8 cellular contexts compared by ENCODE assay signal in genomic region chr9:79581794-79582193, GRCh38. TPM values are rescaled to one million over a fixed set of nuclear protein-coding genes. Genes with fewer than 3 reads are reported as not detected.
DNase-seq lines count a peak whose midpoint lies in the region; ATAC-seq and TF ChIP-seq lines count a peak whose summit lies in the region.

No MANE protein-coding gene starts in this region.

- H3K36me3 Mint-ChIP-seq in neural crest cell (ENCODE audit: low read depth): peaks cover 7% of the 10 kb centered on the region

- POLR2A ChIA-PET in SK-N-SH (lab: Yijun Ruan, JAX): no interaction called here

- DNase-seq in COLO829 (ENCODE audit: low spot score) (peak; percentile 74), SK-N-SH (no peak), neural crest cell (ENCODE audit: low read depth, low spot score) (no peak), NCI-H2081 (lab: John Stamatoyannopoulos, UW) (no peak), H7 (no peak), NCI-H1417 (lab: John Stamatoyannopoulos, UW) (no peak), Right ventricle myocardium inferior (ENCODE audit: missing footprints) (no peak)
- DNase-seq in central memory CD4-positive, alpha-beta T cell: peak; percentile 67

- H3K79me2 ChIP-seq in SK-N-SH (ENCODE audit: insufficient read depth): peaks cover 100% of the 10 kb centered on the region

- TF ChIP-seq EP300 in SK-N-SH (IDR thresholded peaks at IDR 0.05; ENCODE audit: borderline replicate concordance in 1 of 2, low read depth in 1 of 2, low read length in 1 of 2): no peak

- H3K4me1 ChIP-seq in SK-N-SH (ENCODE audit: control insufficient read depth in 1 of 2, insufficient read depth in 2 of 2, low read depth in 1 of 2, low read length in 1 of 2): peaks cover 32 to 59% of the 10 kb centered on the region in 2 experiments

- no peaks in the 10 kb centered on the region for H3K9me3 Mint-ChIP-seq in neural crest cell

- no peaks in the 10 kb centered on the region for H3K9me3 ChIP-seq in SK-N-SH

- H3K4me2 ChIP-seq in SK-N-SH: peak overlapping the region; percentile 75

- no peaks in the 10 kb centered on the region for H3K27me3 ChIP-seq in SK-N-SH (ENCODE audit: insufficient read depth)
- H3K27me3 ChIP-seq in H7 (ENCODE audit: control insufficient read depth, insufficient read depth, low read length): no peaks in the 10 kb centered on the region

- H3K9me2 ChIP-seq in SK-N-SH: no peaks in the 10 kb centered on the region

- H3K4me3 ChIP-seq in SK-N-SH (ENCODE audit: low read depth in 2 of 2, low read length in 1 of 2) (peak overlapping the region; percentile 14 to 38; a peak in 2 of 4 replicates), H7 (ENCODE audit: insufficient read depth, low read depth, low read length) (no peak overlapping the region)

- TF ChIP-seq CTCF in SK-N-SH (IDR thresholded peaks at IDR 0.05): no peak
- no peak for TF ChIP-seq CTCF in neural crest cell (conservative IDR thresholded peaks at IDR 0.05)

- H3K27ac ChIP-seq in SK-N-SH (ENCODE audit: low read depth in 2 of 2, low read length in 1 of 2): peak overlapping the region; percentile 73 to 97

- H3K4me3 Mint-ChIP-seq in neural crest cell: peak overlapping the region; percentile 25

- CTCF ChIA-PET in SK-N-SH (lab: Yijun Ruan, JAX): no interaction called here

- no peak overlapping the region for H2AFZ ChIP-seq in SK-N-SH (ENCODE audit: low read depth)

- TF ChIP-seq RAD21 in SK-N-SH (IDR thresholded peaks at IDR 0.05; ENCODE audit: low read length): no peak

- H3K36me3 ChIP-seq in SK-N-SH (replicated peaks in 1 of 2; ENCODE audit: control insufficient read depth in 1 of 2, insufficient read depth in 2 of 2, low read length in 1 of 2) (peaks cover 47 to 53% of the 10 kb centered on the region in 2 experiments), H7 (replicated peaks; ENCODE audit: control insufficient read depth, insufficient read depth, low read length) (no peaks in the 10 kb centered on the region)

- 38% methylated on average over 3 of the region's 3 CpGs for WGBS in SK-N-SH (ENCODE audit: low lambda C conversion rate)

- ATAC-seq in Right ventricle myocardium inferior: no peak

- H3K27me3 Mint-ChIP-seq in neural crest cell (ENCODE audit: low read depth): no peaks in the 10 kb centered on the region

- intact Hi-C loops in Right ventricle myocardium inferior (cut with DNase I): no loop called here

- H4K20me1 ChIP-seq in SK-N-SH (ENCODE audit: insufficient read depth): peaks cover 65% of the 10 kb centered on the region

- H3K4me1 Mint-ChIP-seq in neural crest cell: peaks cover 73% of the 10 kb centered on the region

- H3K9ac ChIP-seq in SK-N-SH: peak overlapping the region; percentile 51; the same call in 1 of the 2 replicates

- H3F3A ChIP-seq in SK-N-SH (replicated peaks; ENCODE audit: insufficient read depth): peaks cover 10% of the 10 kb centered on the region

- peak overlapping the region; percentile 24 for H3K27ac Mint-ChIP-seq in neural crest cell (ENCODE audit: unreplicated experiment)

TF ChIP-seq in SK-N-SH, 30 proteins besides CTCF, POLR2A, EP300 and RAD21:
- TF ChIP-seq RCOR1 (IDR thresholded peaks at IDR 0.05; ENCODE audit: low read length) (no peak), MXI1 (IDR thresholded peaks at IDR 0.05; ENCODE audit: low read depth, low read length) (peak; percentile 40; the same call in 1 of the 2 replicates), TCF12 (IDR thresholded peaks at IDR 0.05) (peak; percentile 47), FOSL2 (IDR thresholded peaks at IDR 0.05; ENCODE audit: borderline replicate concordance, low read depth) (peak; percentile 14; the same call in 1 of the 2 replicates), MAX (IDR thresholded peaks at IDR 0.05; ENCODE audit: low read depth) (0 out of 2 replicates have a peak, but pooled peaks have one; percentile 31)
TF ChIP-seq in SK-N-SH: peak in this region for 4.

RNA-seq across cellular contexts. Expression of gene TLE4, which starts 10.0 kb away (rescaled TPM):
- 40.4 and 49.5 TPM in 2 replicates for polyA plus RNA-seq in SK-N-SH (2012; rRNA removed)
- polyA plus RNA-seq in SK-N-SH (2012; cell fraction: cytosol; rRNA removed): 45.0 and 48.3 TPM in 2 replicates
- 86.9 and 87.3 TPM in 2 replicates for polyA plus RNA-seq in SK-N-SH (2012; cell fraction: nucleus; rRNA removed)
- 83.4 and 85.8 TPM in 2 replicates for total RNA-seq in neural crest cell
- 31.8 and 44.3 TPM in 2 replicates for total RNA-seq in H7 (2014; rRNA removed; shearing (Covaris generic))
- 12.1 TPM for total RNA-seq in Right ventricle myocardium inferior

Comparison
In these comparisons a context has a peak if more than half of its experiments do, and no peak if none do; other contexts are left out.
1. DNase-seq: peak in COLO829 (single experiment) and central memory CD4-positive, alpha-beta T cell (single experiment); none in SK-N-SH (single experiment), neural crest cell (single experiment), NCI-H2081 (0 of 2), H7 (single experiment), NCI-H1417 (0 of 3) and Right ventricle myocardium inferior (single experiment).